29 cellular contexts compared by ENCODE assay signal in genomic region chr6:166221636-166222035, GRCh38. TPM values are rescaled to one million over a fixed set of nuclear protein-coding genes. Genes with fewer than 3 reads are reported as not detected.
"Had no signal": no experiment of that assay in that cellular context is flagged by ENCODE, and none has a peak within 500 bp of the region (broad histone marks: within the 10 kb centered on the region; RNA-seq: fewer than 3 reads in every experiment).

No MANE protein-coding gene starts in this region.

- H3K9me3 Mint-ChIP-seq: activated CD4-positive, alpha-beta memory T cell treated with anti-CD3 and anti-CD28 coated beads for 36 hours; activated naive CD4-positive, alpha-beta T cell treated with anti-CD3 and anti-CD28 coated beads, Interleukin-2, amount 50 U/mL, for 24 hours; activated naive CD8-positive, alpha-beta T cell treated with anti-CD3 and anti-CD28 coated beads, Interleukin-2, amount 10 ng/mL, durations not matched to agents 7 days and 5 days; activated T-cell treated with anti-CD3 and anti-CD28 coated beads, Interleukin-2, amount 50 U/mL, for 4 hours; activated T-helper 17 cell treated with anti-CD3 and anti-CD28 coated beads, Interleukin-2, amount 50 U/mL, for 72 hours had no signal

- DNase-seq: activated CD4-positive, CD25-positive, alpha-beta regulatory T cell; activated CD4-positive, CD25-positive, alpha-beta regulatory T cell treated with anti-CD3 and anti-CD28 coated beads, Interleukin-2, amount 50 U/mL, for 72 hours; activated CD8-positive, alpha-beta memory T cell treated with anti-CD3 and anti-CD28 coated beads for 24 hours; activated gamma-delta T cell treated with Interleukin-2 at 50 U/mL for 16 hours; activated naive CD8-positive, alpha-beta T cell treated with anti-CD3 and anti-CD28 coated beads, Interleukin-2, amount 10 ng/mL, durations not matched to agents 7 days and 5 days; activated T-cell treated with anti-CD3 and anti-CD28 coated beads, Interleukin-2, amount 50 U/mL, for 4 hours; cerebellar nuclear complex; colonic mucosa; effector CD8-positive, alpha-beta T cell; esophagus squamous epithelium; foreskin melanocyte; heart right ventricle had no signal

- H2AFZ ChIP-seq: hepatocyte had no signal

- H3K27ac ChIP-seq: ascending aorta, breast epithelium, cardiac muscle cell, colonic mucosa, epithelial cell of prostate, esophagus squamous epithelium, gastroesophageal sphincter, heart right ventricle, hepatocyte had no signal

- H3K36me3 ChIP-seq: ascending aorta, breast epithelium, cardiac muscle cell, colonic mucosa, esophagus squamous epithelium, gastroesophageal sphincter, heart right ventricle had no signal

- H3K4me3 ChIP-seq: ascending aorta, breast epithelium, cardiac muscle cell, colonic mucosa, esophagus squamous epithelium, gastroesophageal sphincter, heart right ventricle, hepatocyte had no signal

- H3K27ac Mint-ChIP-seq: activated CD4-positive, alpha-beta memory T cell treated with anti-CD3 and anti-CD28 coated beads for 36 hours; activated CD4-positive, alpha-beta T cell treated with anti-CD3 and anti-CD28 coated beads for 36 hours; activated CD4-positive, alpha-beta T cell treated with anti-CD3 and anti-CD28 coated beads, Interleukin-2, amount 10 ng/mL, durations not matched to agents 24 days and 14 days; activated naive CD4-positive, alpha-beta T cell treated with anti-CD3 and anti-CD28 coated beads, Interleukin-2, amount 50 U/mL, for 24 hours; activated T-helper 17 cell treated with anti-CD3 and anti-CD28 coated beads, Interleukin-2, amount 50 U/mL, for 72 hours; brain had no signal

- H3K27me3 ChIP-seq: ascending aorta, cardiac muscle cell, colonic mucosa had no signal

- H3K4me1 ChIP-seq: ascending aorta, breast epithelium, colonic mucosa, esophagus squamous epithelium, gastroesophageal sphincter, heart right ventricle had no signal

- H3K36me3 Mint-ChIP-seq: activated CD4-positive, alpha-beta memory T cell treated with anti-CD3 and anti-CD28 coated beads for 36 hours; activated naive CD4-positive, alpha-beta T cell treated with anti-CD3 and anti-CD28 coated beads, Interleukin-2, amount 50 U/mL, for 24 hours; brain had no signal

- H3K4me2 ChIP-seq: hepatocyte had no signal

- H3K79me2 ChIP-seq: hepatocyte had no signal

- H3K27me3 Mint-ChIP-seq: activated naive CD4-positive, alpha-beta T cell treated with anti-CD3 and anti-CD28 coated beads, Interleukin-2, amount 50 U/mL, for 24 hours had no signal

- H3K9me3 ChIP-seq: ascending aorta, breast epithelium, colonic mucosa, esophagus squamous epithelium, heart right ventricle had no signal

- H3K4me3 Mint-ChIP-seq: activated CD4-positive, alpha-beta memory T cell treated with anti-CD3 and anti-CD28 coated beads for 36 hours; activated CD4-positive, alpha-beta T cell treated with anti-CD3 and anti-CD28 coated beads for 36 hours; activated CD4-positive, alpha-beta T cell treated with anti-CD3 and anti-CD28 coated beads, Interleukin-2, amount 10 ng/mL, durations not matched to agents 24 days and 14 days; activated naive CD4-positive, alpha-beta T cell treated with anti-CD3 and anti-CD28 coated beads, Interleukin-2, amount 50 U/mL, for 24 hours; activated naive CD8-positive, alpha-beta T cell treated with anti-CD3 and anti-CD28 coated beads, Interleukin-2, amount 10 ng/mL, durations not matched to agents 7 days and 5 days; activated T-cell treated with anti-CD3 and anti-CD28 coated beads, Interleukin-2, amount 50 U/mL, for 4 hours; activated T-helper 17 cell treated with anti-CD3 and anti-CD28 coated beads, Interleukin-2, amount 50 U/mL, for 72 hours; brain had no signal

- ATAC-seq: activated CD4-positive, alpha-beta T cell treated with anti-CD3 and anti-CD28 coated beads for 36 hours; activated T-helper 17 cell treated with anti-CD3 and anti-CD28 coated beads, Interleukin-2, amount 50 U/mL, for 72 hours; gastroesophageal sphincter; heart right ventricle had no signal

- H3K4me1 Mint-ChIP-seq: activated T-helper 17 cell treated with anti-CD3 and anti-CD28 coated beads, Interleukin-2, amount 50 U/mL, for 72 hours; brain had no signal

RNA-seq across cellular contexts. Expression of gene TBXT, which starts 54.0 kb away (rescaled TPM):
- total RNA-seq: activated CD4-positive, alpha-beta memory T cell treated with anti-CD3 and anti-CD28 coated beads for 36 hours; activated CD4-positive, alpha-beta T cell treated with anti-CD3 and anti-CD28 coated beads for 36 hours; activated CD4-positive, alpha-beta T cell treated with anti-CD3 and anti-CD28 coated beads, Interleukin-2, amount 10 ng/mL, durations not matched to agents 24 days and 14 days; activated naive CD8-positive, alpha-beta T cell treated with anti-CD3 and anti-CD28 coated beads, Interleukin-2, amount 10 ng/mL, durations not matched to agents 7 days and 5 days; activated T-cell treated with anti-CD3 and anti-CD28 coated beads, Interleukin-2, amount 50 U/mL, for 4 hours; activated T-helper 17 cell treated with anti-CD3 and anti-CD28 coated beads, Interleukin-2, amount 50 U/mL, for 72 hours; ascending aorta; breast epithelium; cardiac muscle cell; colonic mucosa; dermis microvascular lymphatic vessel endothelial cell; endothelial cell of umbilical vein; esophagus squamous epithelium; fibroblast of lung; fibroblast of villous mesenchyme; gastroesophageal sphincter; glomerular endothelial cell; heart right ventricle; hepatocyte had no signal
